ENCODE assay signal across 9 cellular contexts in the genomic region with DNA sequence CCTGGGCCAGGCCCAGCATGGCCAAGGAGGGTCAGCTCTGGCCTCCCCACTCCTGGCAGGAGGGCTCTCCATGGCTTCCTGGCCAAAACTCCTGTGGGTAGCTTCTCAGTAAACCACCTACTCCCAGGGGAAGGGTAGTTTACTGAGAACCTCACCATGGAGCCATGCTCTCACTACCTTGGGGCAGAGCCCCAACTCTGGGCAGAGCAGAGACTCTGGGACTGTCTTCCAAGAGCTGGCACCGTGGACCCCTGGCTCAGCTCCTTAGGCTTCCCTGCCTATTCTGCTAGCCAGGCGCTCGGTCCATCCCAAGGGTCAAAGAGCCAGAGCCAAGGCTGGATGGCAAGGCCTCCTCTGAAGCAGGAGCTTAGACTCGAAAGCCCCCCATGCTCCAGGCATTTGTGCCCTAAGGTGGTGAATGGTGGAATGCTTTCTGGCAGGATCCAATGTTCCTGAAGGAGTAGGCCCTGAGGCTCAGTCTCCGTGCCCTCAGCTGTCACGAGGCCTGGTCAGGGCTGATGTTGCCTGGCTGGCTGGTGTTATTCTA. TPM values are rescaled to one million over a fixed set of nuclear protein-coding genes. Genes with fewer than 3 reads are reported as not detected.
DNase-seq lines count a peak whose midpoint lies in the region; ATAC-seq lines count a peak whose summit lies in the region.
"Had no signal": no experiment of that assay in that cellular context is flagged by ENCODE, and none has a peak within 500 bp of the region (broad histone marks: within the 10 kb centered on the region; RNA-seq: fewer than 3 reads in every experiment).

No MANE protein-coding gene starts in this region.

- peaks cover 58 to 85% of the 10 kb centered on the region in 2 donors for H3K36me3 Mint-ChIP-seq in CD4-positive, alpha-beta memory T cell
- peaks cover 31% of the 10 kb centered on the region for H3K36me3 Mint-ChIP-seq in activated naive CD8-positive, alpha-beta T cell treated with anti-CD3 and anti-CD28 coated beads, Interleukin-2, amount 50 U/mL, for 24 hours (ENCODE audit: low read depth)

- ATAC-seq in activated naive CD8-positive, alpha-beta T cell treated with anti-CD3 and anti-CD28 coated beads, Interleukin-2, amount 50 U/mL, for 24 hours = no peak
- ATAC-seq in GM18498 (IDR thresholded peaks at IDR 0.05; ENCODE audit: unreplicated experiment) = no peak

- H3K27me3 ChIP-seq in BLaER1 = no peaks in the 10 kb centered on the region
- no peaks in the 10 kb centered on the region for H3K27me3 ChIP-seq in CD4-positive, alpha-beta memory T cell (ENCODE audit: insufficient read depth, low read length)

- intact Hi-C loops in CD4-positive, alpha-beta memory T cell (cut with micrococcal nuclease) = no loop called here

- no peaks in the 10 kb centered on the region for H3K9me3 Mint-ChIP-seq in CD4-positive, alpha-beta memory T cell
- no peaks in the 10 kb centered on the region for H3K9me3 Mint-ChIP-seq in activated naive CD8-positive, alpha-beta T cell treated with anti-CD3 and anti-CD28 coated beads, Interleukin-2, amount 50 U/mL, for 24 hours

- H3K9me3 ChIP-seq in BLaER1 = no peaks in the 10 kb centered on the region
- no peaks in the 10 kb centered on the region for H3K9me3 ChIP-seq in CD4-positive, alpha-beta memory T cell (ENCODE audit: control insufficient read depth in 1 of 2, low read length in 2 of 2)

- H3K36me3 ChIP-seq in BLaER1 = peaks cover 74% of the 10 kb centered on the region
- peaks cover 87% of the 10 kb centered on the region for H3K36me3 ChIP-seq in CD4-positive, alpha-beta memory T cell (ENCODE audit: insufficient read depth, low read length)

- H3K4me2 ChIP-seq in BLaER1 = peak overlapping the region; percentile 71

- CTCF ChIA-PET in CD4-positive, alpha-beta memory T cell (lab: Charles Lee; ENCODE audit: partially characterized antibody) = interaction anchor here (1.1 to 25.4 kb wide), 2 partner anchors 12 to 96 kb away, joined by 6 to 603 read pairs; no protein-coding TSS in a partner anchor

- H3K27me3 Mint-ChIP-seq in CD4-positive, alpha-beta memory T cell = no peaks in the 10 kb centered on the region
- no peaks in the 10 kb centered on the region for H3K27me3 Mint-ChIP-seq in activated naive CD8-positive, alpha-beta T cell treated with anti-CD3 and anti-CD28 coated beads, Interleukin-2, amount 50 U/mL, for 24 hours

- peaks cover 100% of the 10 kb centered on the region for H4K20me1 ChIP-seq in BLaER1

- H3K4me3 ChIP-seq in BLaER1 = no peak overlapping the region
- peak overlapping the region in 1 of 2 donors; percentile 39 for H3K4me3 ChIP-seq in CD4-positive, alpha-beta memory T cell (ENCODE audit: low read length in 2 of 2)

- peak overlapping the region; percentile 27; the same call in 1 of the 2 replicates for H3K9ac ChIP-seq in BLaER1

- H3K27ac Mint-ChIP-seq in CD4-positive, alpha-beta memory T cell = peak overlapping the region; percentile 76 to 99 (median 96)
- peak overlapping the region; percentile 48 for H3K27ac Mint-ChIP-seq in activated naive CD8-positive, alpha-beta T cell treated with anti-CD3 and anti-CD28 coated beads, Interleukin-2, amount 50 U/mL, for 24 hours

- no peak for DNase-seq in CD4-positive, alpha-beta memory T cell
- peak; percentile 8 for DNase-seq in activated naive CD8-positive, alpha-beta T cell treated with anti-CD3 and anti-CD28 coated beads, Interleukin-2, amount 50 U/mL, for 24 hours
- DNase-seq in myocyte (ENCODE audit: low read depth) (peak; percentile 47), kidney glomerular epithelial cell (lab: John Stamatoyannopoulos, UW) (no peak), NCI-H524 treated with DMSO at 0.1 percent for 48 hours (lab: John Stamatoyannopoulos, UW) (no peak)
- DNase-seq: NCI-H2029 treated with DMSO at 0.1 percent for 48 hours had no signal

- H3K4me3 Mint-ChIP-seq in CD4-positive, alpha-beta memory T cell = peak overlapping the region in 6 of 8 donors; percentile 27 to 86 (median 67)
- no peak overlapping the region for H3K4me3 Mint-ChIP-seq in activated naive CD8-positive, alpha-beta T cell treated with anti-CD3 and anti-CD28 coated beads, Interleukin-2, amount 50 U/mL, for 24 hours

- POLR2A ChIA-PET in CD4-positive, alpha-beta memory T cell (lab: Charles Lee; ENCODE audit: partially characterized antibody) = interaction anchor here (0.9 to 23.7 kb wide), 4 partner anchors 42 to 90 kb away, joined by 3 to 313 read pairs (median 6); no protein-coding TSS in a partner anchor

- H3K4me1 Mint-ChIP-seq in CD4-positive, alpha-beta memory T cell = peaks cover 61 to 100% (median 81%) of the 10 kb centered on the region in 4 donors
- H3K4me1 Mint-ChIP-seq in activated naive CD8-positive, alpha-beta T cell treated with anti-CD3 and anti-CD28 coated beads, Interleukin-2, amount 50 U/mL, for 24 hours = peaks cover 94% of the 10 kb centered on the region

- H3K27ac ChIP-seq in BLaER1 = no peak overlapping the region
- peak overlapping the region; percentile 97 for H3K27ac ChIP-seq in CD4-positive, alpha-beta memory T cell (ENCODE audit: low read depth, low read length)
- H3K27ac ChIP-seq: HL-60 had no signal

- H3K4me1 ChIP-seq in BLaER1 = peaks cover 79% of the 10 kb centered on the region
- H3K4me1 ChIP-seq in CD4-positive, alpha-beta memory T cell (ENCODE audit: insufficient read depth, low read length) = peaks cover 100% of the 10 kb centered on the region

RNA-seq across cellular contexts. Expression of a gene that starts 19.6 kb away (rescaled TPM):
- total RNA-seq in CD4-positive, alpha-beta memory T cell = 100 to 1,000 TPM; 770 to 841 TPM
- polyA plus RNA-seq in CD4-positive, alpha-beta memory T cell = 100 to 1,000 TPM; 102 to 474 TPM
- 0.27 and 1.2 TPM in 2 replicates for total RNA-seq in myocyte
- 1.7 TPM for polyA plus RNA-seq in myocyte (2012)

RNA-seq across cellular contexts. Expression of a gene that starts 42.7 kb away (rescaled TPM):
- total RNA-seq in CD4-positive, alpha-beta memory T cell = 100 to 1,000 TPM; 234 to 246 TPM
- polyA plus RNA-seq in CD4-positive, alpha-beta memory T cell = 1,000 to 10,000 TPM; 1,076 to 1,639 TPM
- total RNA-seq in myocyte = 457 and 487 TPM in 2 replicates
- 854 TPM for polyA plus RNA-seq in myocyte (2012)

Comparison
In these comparisons a context has a peak if more than half of its experiments do, and no peak if none do; other contexts are left out.
1. DNase-seq: peak in activated naive CD8-positive, alpha-beta T cell treated with anti-CD3 and anti-CD28 coated beads, Interleukin-2, amount 50 U/mL, for 24 hours (single experiment) and myocyte (single experiment); none in CD4-positive, alpha-beta memory T cell (0 of 5), kidney glomerular epithelial cell (single experiment) and NCI-H524 treated with DMSO at 0.1 percent for 48 hours (single experiment).
2. RNA of a gene that starts 19.6 kb away (total RNA-seq): 770 to 841 TPM in CD4-positive, alpha-beta memory T cell; 0.27 to 1.2 TPM in myocyte; every median in the first group is over 100 times any median in the second.